1 cellular context compared by ENCODE assay signal in genomic region chr17:38425744-38426143, GRCh38.
TF ChIP-seq lines count a peak whose summit lies in the region.

No MANE protein-coding gene starts in this region.

TF ChIP-seq in GM23338, 12 proteins besides CTCF, POLR2A, EP300 and RAD21 (continued from another document):
- TF ChIP-seq, protein P1, sequence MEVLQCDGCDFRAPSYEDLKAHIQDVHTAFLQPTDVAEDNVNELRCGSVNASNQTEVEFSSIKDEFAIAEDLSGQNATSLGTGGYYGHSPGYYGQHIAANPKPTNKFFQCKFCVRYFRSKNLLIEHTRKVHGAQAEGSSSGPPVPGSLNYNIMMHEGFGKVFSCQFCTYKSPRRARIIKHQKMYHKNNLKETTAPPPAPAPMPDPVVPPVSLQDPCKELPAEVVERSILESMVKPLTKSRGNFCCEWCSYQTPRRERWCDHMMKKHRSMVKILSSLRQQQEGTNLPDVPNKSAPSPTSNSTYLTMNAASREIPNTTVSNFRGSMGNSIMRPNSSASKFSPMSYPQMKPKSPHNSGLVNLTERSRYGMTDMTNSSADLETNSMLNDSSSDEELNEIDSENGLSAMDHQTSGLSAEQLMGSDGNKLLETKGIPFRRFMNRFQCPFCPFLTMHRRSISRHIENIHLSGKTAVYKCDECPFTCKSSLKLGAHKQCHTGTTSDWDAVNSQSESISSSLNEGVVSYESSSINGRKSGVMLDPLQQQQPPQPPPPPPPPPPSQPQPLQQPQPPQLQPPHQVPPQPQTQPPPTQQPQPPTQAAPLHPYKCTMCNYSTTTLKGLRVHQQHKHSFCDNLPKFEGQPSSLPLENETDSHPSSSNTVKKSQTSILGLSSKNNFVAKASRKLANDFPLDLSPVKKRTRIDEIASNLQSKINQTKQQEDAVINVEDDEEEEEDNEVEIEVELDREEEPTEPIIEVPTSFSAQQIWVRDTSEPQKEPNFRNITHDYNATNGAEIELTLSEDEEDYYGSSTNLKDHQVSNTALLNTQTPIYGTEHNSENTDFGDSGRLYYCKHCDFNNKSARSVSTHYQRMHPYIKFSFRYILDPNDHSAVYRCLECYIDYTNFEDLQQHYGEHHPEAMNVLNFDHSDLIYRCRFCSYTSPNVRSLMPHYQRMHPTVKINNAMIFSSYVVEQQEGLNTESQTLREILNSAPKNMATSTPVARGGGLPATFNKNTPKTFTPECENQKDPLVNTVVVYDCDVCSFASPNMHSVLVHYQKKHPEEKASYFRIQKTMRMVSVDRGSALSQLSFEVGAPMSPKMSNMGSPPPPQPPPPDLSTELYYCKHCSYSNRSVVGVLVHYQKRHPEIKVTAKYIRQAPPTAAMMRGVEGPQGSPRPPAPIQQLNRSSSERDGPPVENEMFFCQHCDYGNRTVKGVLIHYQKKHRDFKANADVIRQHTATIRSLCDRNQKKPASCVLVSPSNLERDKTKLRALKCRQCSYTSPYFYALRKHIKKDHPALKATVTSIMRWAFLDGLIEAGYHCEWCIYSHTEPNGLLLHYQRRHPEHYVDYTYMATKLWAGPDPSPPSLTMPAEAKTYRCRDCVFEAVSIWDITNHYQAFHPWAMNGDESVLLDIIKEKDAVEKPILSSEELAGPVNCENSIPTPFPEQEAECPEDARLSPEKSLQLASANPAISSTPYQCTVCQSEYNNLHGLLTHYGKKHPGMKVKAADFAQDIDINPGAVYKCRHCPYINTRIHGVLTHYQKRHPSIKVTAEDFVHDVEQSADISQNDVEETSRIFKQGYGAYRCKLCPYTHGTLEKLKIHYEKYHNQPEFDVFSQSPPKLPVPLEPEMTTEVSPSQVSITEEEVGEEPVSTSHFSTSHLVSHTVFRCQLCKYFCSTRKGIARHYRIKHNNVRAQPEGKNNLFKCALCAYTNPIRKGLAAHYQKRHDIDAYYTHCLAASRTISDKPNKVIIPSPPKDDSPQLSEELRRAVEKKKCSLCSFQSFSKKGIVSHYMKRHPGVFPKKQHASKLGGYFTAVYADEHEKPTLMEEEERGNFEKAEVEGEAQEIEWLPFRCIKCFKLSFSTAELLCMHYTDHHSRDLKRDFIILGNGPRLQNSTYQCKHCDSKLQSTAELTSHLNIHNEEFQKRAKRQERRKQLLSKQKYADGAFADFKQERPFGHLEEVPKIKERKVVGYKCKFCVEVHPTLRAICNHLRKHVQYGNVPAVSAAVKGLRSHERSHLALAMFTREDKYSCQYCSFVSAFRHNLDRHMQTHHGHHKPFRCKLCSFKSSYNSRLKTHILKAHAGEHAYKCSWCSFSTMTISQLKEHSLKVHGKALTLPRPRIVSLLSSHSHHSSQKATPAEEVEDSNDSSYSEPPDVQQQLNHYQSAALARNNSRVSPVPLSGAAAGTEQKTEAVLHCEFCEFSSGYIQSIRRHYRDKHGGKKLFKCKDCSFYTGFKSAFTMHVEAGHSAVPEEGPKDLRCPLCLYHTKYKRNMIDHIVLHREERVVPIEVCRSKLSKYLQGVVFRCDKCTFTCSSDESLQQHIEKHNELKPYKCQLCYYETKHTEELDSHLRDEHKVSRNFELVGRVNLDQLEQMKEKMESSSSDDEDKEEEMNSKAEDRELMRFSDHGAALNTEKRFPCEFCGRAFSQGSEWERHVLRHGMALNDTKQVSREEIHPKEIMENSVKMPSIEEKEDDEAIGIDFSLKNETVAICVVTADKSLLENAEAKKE (CRISPR knock-in tag; IDR thresholded peaks at IDR 0.05) = no peak
- TF ChIP-seq POLR2AphosphoS5 (IDR thresholded peaks at IDR 0.05; ENCODE audit: low read depth) = no peak
- no peak for TF ChIP-seq NANOG (IDR thresholded peaks at IDR 0.05; ENCODE audit: borderline replicate concordance)
- no peak for TF ChIP-seq STAT1 (IDR thresholded peaks at IDR 0.05; ENCODE audit: unreplicated experiment)
- no peak for TF ChIP-seq EZH2phosphoT487 (IDR thresholded peaks at IDR 0.05; ENCODE audit: unreplicated experiment)
